10 cellular contexts compared by ENCODE assay signal in genomic region chr17:79420318-79421243, GRCh38.
DNase-seq lines count a peak whose midpoint lies in the region; ATAC-seq lines count a peak whose summit lies in the region.
"Had no signal": no experiment of that assay in that cellular context is flagged by ENCODE, and none has a peak within 500 bp of the region (broad histone marks: within the 10 kb centered on the region; RNA-seq: fewer than 3 reads in every experiment).

No MANE protein-coding gene starts in this region.

- H3K27ac Mint-ChIP-seq in activated CD8-positive, alpha-beta memory T cell treated with anti-CD3 and anti-CD28 coated beads, Interleukin-2, amount 10 ng/mL, durations not matched to agents 7 days and 5 days: no peak overlapping the region
- no peak overlapping the region for H3K27ac Mint-ChIP-seq in activated T-cell treated with anti-CD3 and anti-CD28 coated beads, Interleukin-2, amount 50 U/mL, for 72 hours
- no peak overlapping the region for H3K27ac Mint-ChIP-seq in stimulated activated naive B cell treated with anti-CD40 and anti-IgM and Interleukin-4, amounts not matched to agents 10 μg/mL and 1 μg/mL and 100 μg/mL, for 72 hours

- H3K9me3 Mint-ChIP-seq in activated CD8-positive, alpha-beta memory T cell treated with anti-CD3 and anti-CD28 coated beads, Interleukin-2, amount 10 ng/mL, durations not matched to agents 7 days and 5 days (ENCODE audit: low read depth): no peaks in the 10 kb centered on the region
- no peaks in the 10 kb centered on the region for H3K9me3 Mint-ChIP-seq in activated T-cell treated with anti-CD3 and anti-CD28 coated beads, Interleukin-2, amount 50 U/mL, for 72 hours
- no peaks in the 10 kb centered on the region for H3K9me3 Mint-ChIP-seq in stimulated activated naive B cell treated with anti-CD40 and anti-IgM and Interleukin-4, amounts not matched to agents 10 μg/mL and 1 μg/mL and 100 μg/mL, for 72 hours

- no peak for ATAC-seq in activated CD8-positive, alpha-beta memory T cell treated with anti-CD3 and anti-CD28 coated beads, Interleukin-2, amount 10 ng/mL, durations not matched to agents 7 days and 5 days
- ATAC-seq in activated T-cell treated with anti-CD3 and anti-CD28 coated beads, Interleukin-2, amount 50 U/mL, for 72 hours (replicated peaks in 1 of 2): peak; percentile 84 to 85
- ATAC-seq in stimulated activated naive B cell treated with anti-CD40 and anti-IgM and Interleukin-4, amounts not matched to agents 10 μg/mL and 1 μg/mL and 100 μg/mL, for 72 hours (replicated peaks): peak; percentile 85 to 90
- ATAC-seq in HG02763 (IDR thresholded peaks at IDR 0.05; ENCODE audit: unreplicated experiment) (no peak), GM18520 (IDR thresholded peaks at IDR 0.05; ENCODE audit: unreplicated experiment) (no peak)

- DNase-seq in activated CD8-positive, alpha-beta memory T cell treated with anti-CD3 and anti-CD28 coated beads for 24 hours: peak; percentile 58
- no peak for DNase-seq in activated CD8-positive, alpha-beta memory T cell treated with anti-CD3 and anti-CD28 coated beads, Interleukin-2, amount 10 ng/mL, durations not matched to agents 7 days and 5 days
- peak; percentile 50 to 59 for DNase-seq in activated T-cell treated with anti-CD3 and anti-CD28 coated beads, Interleukin-2, amount 50 U/mL, for 72 hours
- peak; percentile 88 for DNase-seq in islet precursor cell
- peak; percentile 57 for DNase-seq in stimulated activated naive B cell treated with anti-CD40 and anti-IgM and Interleukin-4, amounts not matched to agents 10 μg/mL and 1 μg/mL and 100 μg/mL, for 72 hours
- DNase-seq in HK-2 (ENCODE audit: unreplicated experiment): no peak
- DNase-seq: NCI-H187 had no signal

- CTCF ChIA-PET in activated CD8-positive, alpha-beta memory T cell treated with anti-CD3 and anti-CD28 coated beads, Interleukin-2, amount 10 ng/mL, durations not matched to agents 7 days and 5 days (lab: Charles Lee): interaction anchor here (0.9 kb wide), 1 partner anchor 28 kb away, joined by 3 read pairs; no protein-coding TSS in a partner anchor

- no peaks in the 10 kb centered on the region for H3K36me3 Mint-ChIP-seq in activated CD8-positive, alpha-beta memory T cell treated with anti-CD3 and anti-CD28 coated beads, Interleukin-2, amount 10 ng/mL, durations not matched to agents 7 days and 5 days
- no peaks in the 10 kb centered on the region for H3K36me3 Mint-ChIP-seq in activated T-cell treated with anti-CD3 and anti-CD28 coated beads, Interleukin-2, amount 50 U/mL, for 72 hours (ENCODE audit: insufficient read depth in 2 of 2)
- no peaks in the 10 kb centered on the region for H3K36me3 Mint-ChIP-seq in stimulated activated naive B cell treated with anti-CD40 and anti-IgM and Interleukin-4, amounts not matched to agents 10 μg/mL and 1 μg/mL and 100 μg/mL, for 72 hours
- H3K36me3 Mint-ChIP-seq: brain had no signal

- H3K27me3 Mint-ChIP-seq in activated CD8-positive, alpha-beta memory T cell treated with anti-CD3 and anti-CD28 coated beads, Interleukin-2, amount 10 ng/mL, durations not matched to agents 7 days and 5 days: no peaks in the 10 kb centered on the region
- peaks cover 7% of the 10 kb centered on the region for H3K27me3 Mint-ChIP-seq in activated T-cell treated with anti-CD3 and anti-CD28 coated beads, Interleukin-2, amount 50 U/mL, for 72 hours (ENCODE audit: low read depth)
- peaks cover 34 to 53% of the 10 kb centered on the region in 2 donors for H3K27me3 Mint-ChIP-seq in stimulated activated naive B cell treated with anti-CD40 and anti-IgM and Interleukin-4, amounts not matched to agents 10 μg/mL and 1 μg/mL and 100 μg/mL, for 72 hours

- no peaks in the 10 kb centered on the region for H3K4me1 Mint-ChIP-seq in activated CD8-positive, alpha-beta memory T cell treated with anti-CD3 and anti-CD28 coated beads, Interleukin-2, amount 10 ng/mL, durations not matched to agents 7 days and 5 days
- H3K4me1 Mint-ChIP-seq in activated T-cell treated with anti-CD3 and anti-CD28 coated beads, Interleukin-2, amount 50 U/mL, for 72 hours (ENCODE audit: low read depth): no peaks in the 10 kb centered on the region
- peaks cover 3 to 24% of the 10 kb centered on the region in 2 donors for H3K4me1 Mint-ChIP-seq in stimulated activated naive B cell treated with anti-CD40 and anti-IgM and Interleukin-4, amounts not matched to agents 10 μg/mL and 1 μg/mL and 100 μg/mL, for 72 hours

- H3K4me3 Mint-ChIP-seq in activated CD8-positive, alpha-beta memory T cell treated with anti-CD3 and anti-CD28 coated beads, Interleukin-2, amount 10 ng/mL, durations not matched to agents 7 days and 5 days: no peak overlapping the region
- no peak overlapping the region for H3K4me3 Mint-ChIP-seq in activated T-cell treated with anti-CD3 and anti-CD28 coated beads, Interleukin-2, amount 50 U/mL, for 72 hours
- H3K4me3 Mint-ChIP-seq in stimulated activated naive B cell treated with anti-CD40 and anti-IgM and Interleukin-4, amounts not matched to agents 10 μg/mL and 1 μg/mL and 100 μg/mL, for 72 hours: no peak overlapping the region
- H3K4me3 Mint-ChIP-seq: brain had no signal

Comparison
In these comparisons a context has a peak if more than half of its experiments do, and no peak if none do; other contexts are left out.
1. DNase-seq: peak in activated CD8-positive, alpha-beta memory T cell treated with anti-CD3 and anti-CD28 coated beads for 24 hours (single experiment), activated T-cell treated with anti-CD3 and anti-CD28 coated beads, Interleukin-2, amount 50 U/mL, for 72 hours (2 of 2), islet precursor cell (single experiment) and stimulated activated naive B cell treated with anti-CD40 and anti-IgM and Interleukin-4, amounts not matched to agents 10 μg/mL and 1 μg/mL and 100 μg/mL, for 72 hours (single experiment); none in activated CD8-positive, alpha-beta memory T cell treated with anti-CD3 and anti-CD28 coated beads, Interleukin-2, amount 10 ng/mL, durations not matched to agents 7 days and 5 days (single experiment) and HK-2 (single experiment).
2. ATAC-seq: peak in activated T-cell treated with anti-CD3 and anti-CD28 coated beads, Interleukin-2, amount 50 U/mL, for 72 hours (2 of 2) and stimulated activated naive B cell treated with anti-CD40 and anti-IgM and Interleukin-4, amounts not matched to agents 10 μg/mL and 1 μg/mL and 100 μg/mL, for 72 hours (2 of 2); none in activated CD8-positive, alpha-beta memory T cell treated with anti-CD3 and anti-CD28 coated beads, Interleukin-2, amount 10 ng/mL, durations not matched to agents 7 days and 5 days (single experiment), HG02763 (single experiment) and GM18520 (single experiment).